ENCODE assay signal across 11 cellular contexts in the genomic region with DNA sequence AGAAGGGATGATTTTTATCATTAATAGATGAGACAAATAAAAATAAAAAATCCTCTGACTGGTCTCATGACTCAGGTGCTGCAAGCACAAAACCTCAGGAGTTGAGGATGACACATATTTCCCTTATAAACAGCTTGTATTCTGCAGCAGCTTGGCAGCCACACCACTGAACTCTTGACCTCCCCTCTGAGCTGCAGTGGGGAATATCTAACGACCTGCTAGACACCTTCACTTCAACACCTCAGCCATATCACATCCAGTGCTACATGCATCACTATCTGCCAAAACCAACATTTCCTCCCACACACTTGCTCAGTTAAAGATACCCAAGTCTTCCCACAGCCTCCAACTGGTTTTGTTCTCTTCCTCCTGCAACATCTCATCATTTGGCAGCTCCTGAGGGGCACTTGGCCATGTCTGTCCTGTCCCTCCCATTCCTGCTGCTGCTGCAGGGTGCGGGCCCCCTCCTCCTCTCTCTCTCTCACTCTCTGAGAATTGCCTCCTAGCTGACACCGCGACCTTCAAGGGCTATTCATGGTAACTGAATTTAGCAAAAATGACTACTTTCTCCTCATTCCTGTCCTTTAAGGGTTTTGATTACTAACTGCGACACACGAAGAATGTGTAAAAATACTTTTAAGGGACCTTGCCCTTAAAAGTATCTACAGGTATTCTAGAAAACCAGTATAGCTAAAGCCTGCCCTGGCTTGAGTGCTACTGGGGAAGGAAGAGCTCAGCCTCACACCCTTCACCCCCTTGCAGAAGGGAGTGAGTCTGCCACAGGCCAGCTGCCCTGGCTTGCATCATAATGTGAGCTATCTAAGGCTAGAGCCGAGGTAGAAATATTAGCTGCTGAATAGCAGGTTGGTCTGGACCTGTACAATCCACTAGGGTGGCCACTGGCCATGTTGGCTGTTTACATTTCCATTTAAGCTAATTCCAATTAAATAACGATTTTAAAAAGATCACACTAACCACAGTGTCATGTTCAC. TPM values are rescaled to one million over a fixed set of nuclear protein-coding genes. Genes with fewer than 3 reads are reported as not detected.
DNase-seq lines count a peak whose midpoint lies in the region; ATAC-seq and TF ChIP-seq lines count a peak whose summit lies in the region.
"Had no signal": no experiment of that assay in that cellular context is flagged by ENCODE, and none has a peak within 500 bp of the region (broad histone marks: within the 10 kb centered on the region; RNA-seq: fewer than 3 reads in every experiment).

No MANE protein-coding gene starts in this region.

- H3K9me3 Mint-ChIP-seq in activated CD4-positive, alpha-beta T cell treated with anti-CD3 and anti-CD28 coated beads, Interleukin-2, amount 10 ng/mL, durations not matched to agents 7 days and 5 days = no peaks in the 10 kb centered on the region
- H3K9me3 Mint-ChIP-seq in stimulated activated naive B cell treated with anti-CD40 and anti-IgM and Interleukin-4, amounts not matched to agents 10 μg/mL and 1 μg/mL and 100 μg/mL, for 72 hours = no peaks in the 10 kb centered on the region

- H3K4me3 ChIP-seq in fibroblast of the aortic adventitia (ENCODE audit: low read depth, low read length) (no peak overlapping the region), thyroid gland (replicated peaks in 1 of 3) (no peak overlapping the region)
- H3K4me3 ChIP-seq: psoas muscle had no signal

- 57% methylated on average over 8 of the region's 8 CpGs for WGBS in thyroid gland, 2 donors

- H3K9me3 ChIP-seq in thyroid gland = no peaks in the 10 kb centered on the region
- H3K9me3 ChIP-seq: psoas muscle had no signal

- POLR2A ChIA-PET in activated CD4-positive, alpha-beta T cell treated with anti-CD3 and anti-CD28 coated beads, Interleukin-2, amount 10 ng/mL, durations not matched to agents 7 days and 5 days (lab: Charles Lee) = no interaction called here

- no peaks in the 10 kb centered on the region for H3K27me3 ChIP-seq in thyroid gland

- H3K36me3 Mint-ChIP-seq in activated CD4-positive, alpha-beta T cell treated with anti-CD3 and anti-CD28 coated beads, Interleukin-2, amount 10 ng/mL, durations not matched to agents 7 days and 5 days (ENCODE audit: low read depth) = no peaks in the 10 kb centered on the region
- H3K36me3 Mint-ChIP-seq in stimulated activated naive B cell treated with anti-CD40 and anti-IgM and Interleukin-4, amounts not matched to agents 10 μg/mL and 1 μg/mL and 100 μg/mL, for 72 hours = no peaks in the 10 kb centered on the region

- CTCF ChIA-PET in activated CD4-positive, alpha-beta T cell treated with anti-CD3 and anti-CD28 coated beads, Interleukin-2, amount 10 ng/mL, durations not matched to agents 7 days and 5 days (lab: Charles Lee) = interaction anchor here (1.2 to 1.6 kb wide), 2 partner anchors 16 to 196 kb away, joined by 3 read pairs; no protein-coding TSS in a partner anchor

- H3K36me3 ChIP-seq in thyroid gland = no peaks in the 10 kb centered on the region

- no peak for TF ChIP-seq CTCF in fibroblast of the aortic adventitia (IDR thresholded peaks at IDR 0.05; ENCODE audit: insufficient read depth, low read length)
- TF ChIP-seq CTCF in thyroid gland (IDR thresholded peaks at IDR 0.05) = no peak

- TF ChIP-seq POLR2A in thyroid gland (IDR thresholded peaks at IDR 0.05) = no peak

- DNase-seq in activated gamma-delta T cell treated with Interleukin-2 at 50 U/mL for 16 hours (peak; percentile 57), activated gamma-delta T cell (lab: John Stamatoyannopoulos, UW) (no peak), fibroblast of the aortic adventitia (ENCODE audit: low read depth) (peak; percentile 14), glomerular visceral epithelial cell (ENCODE audit: extremely low spot score) (no peak), thyroid gland (no peak)
- DNase-seq in activated CD4-positive, alpha-beta T cell treated with anti-CD3 and anti-CD28 coated beads, Interleukin-2, amount 10 ng/mL, durations not matched to agents 7 days and 5 days = peak; percentile 13
- DNase-seq in stimulated activated naive B cell treated with anti-CD40 and anti-IgM and Interleukin-4, amounts not matched to agents 10 μg/mL and 1 μg/mL and 100 μg/mL, for 72 hours = no peak
- DNase-seq: glutamatergic neuron, NCI-H1105, psoas muscle had no signal

- peak; percentile 49 to 56 for ATAC-seq in stimulated activated naive B cell treated with anti-CD40 and anti-IgM and Interleukin-4, amounts not matched to agents 10 μg/mL and 1 μg/mL and 100 μg/mL, for 72 hours (replicated peaks)
- ATAC-seq in GM18517 (IDR thresholded peaks at IDR 0.05; ENCODE audit: unreplicated experiment) = no peak

- H3K27ac Mint-ChIP-seq in activated CD4-positive, alpha-beta T cell treated with anti-CD3 and anti-CD28 coated beads, Interleukin-2, amount 10 ng/mL, durations not matched to agents 7 days and 5 days = no peak overlapping the region
- no peak overlapping the region for H3K27ac Mint-ChIP-seq in stimulated activated naive B cell treated with anti-CD40 and anti-IgM and Interleukin-4, amounts not matched to agents 10 μg/mL and 1 μg/mL and 100 μg/mL, for 72 hours

- no peak overlapping the region for H3K27ac ChIP-seq in thyroid gland
- H3K27ac ChIP-seq: psoas muscle had no signal

- H3K4me3 Mint-ChIP-seq in activated CD4-positive, alpha-beta T cell treated with anti-CD3 and anti-CD28 coated beads, Interleukin-2, amount 10 ng/mL, durations not matched to agents 7 days and 5 days = no peak overlapping the region
- no peak overlapping the region for H3K4me3 Mint-ChIP-seq in stimulated activated naive B cell treated with anti-CD40 and anti-IgM and Interleukin-4, amounts not matched to agents 10 μg/mL and 1 μg/mL and 100 μg/mL, for 72 hours

- peaks cover 59% of the 10 kb centered on the region for H3K27me3 Mint-ChIP-seq in activated CD4-positive, alpha-beta T cell treated with anti-CD3 and anti-CD28 coated beads, Interleukin-2, amount 10 ng/mL, durations not matched to agents 7 days and 5 days
- peaks cover 4 to 6% of the 10 kb centered on the region in 2 donors for H3K27me3 Mint-ChIP-seq in stimulated activated naive B cell treated with anti-CD40 and anti-IgM and Interleukin-4, amounts not matched to agents 10 μg/mL and 1 μg/mL and 100 μg/mL, for 72 hours

- peaks cover 6% of the 10 kb centered on the region for H3K4me1 Mint-ChIP-seq in activated CD4-positive, alpha-beta T cell treated with anti-CD3 and anti-CD28 coated beads, Interleukin-2, amount 10 ng/mL, durations not matched to agents 7 days and 5 days
- peaks cover 8 to 30% of the 10 kb centered on the region in 2 donors for H3K4me1 Mint-ChIP-seq in stimulated activated naive B cell treated with anti-CD40 and anti-IgM and Interleukin-4, amounts not matched to agents 10 μg/mL and 1 μg/mL and 100 μg/mL, for 72 hours

- intact Hi-C loops in thyroid gland (cut with DNase I) = no loop called here

- no peaks in the 10 kb centered on the region for H3K4me1 ChIP-seq in thyroid gland
- H3K4me1 ChIP-seq: psoas muscle had no signal

RNA-seq across cellular contexts. Expression of gene CCR9, which starts 5.0 kb away (rescaled TPM):
- total RNA-seq in activated CD4-positive, alpha-beta T cell treated with anti-CD3 and anti-CD28 coated beads, Interleukin-2, amount 10 ng/mL, durations not matched to agents 7 days and 5 days = under 1 TPM in 1 of 2 experiments, not detected in 1; 0.15 TPM
- not detected in 2 replicates for total RNA-seq in fibroblast of the aortic adventitia (ENCODE audit: low replicate concordance)
- total RNA-seq in thyroid gland = not detected
- total RNA-seq: psoas muscle had no signal

RNA-seq across cellular contexts. Expression of gene LZTFL1, which starts 39.4 kb away (rescaled TPM):
- total RNA-seq in activated CD4-positive, alpha-beta T cell treated with anti-CD3 and anti-CD28 coated beads, Interleukin-2, amount 10 ng/mL, durations not matched to agents 7 days and 5 days = 1 to 10 TPM; 6.3 to 7.7 TPM
- total RNA-seq in fibroblast of the aortic adventitia (ENCODE audit: low replicate concordance) (11.4 and 24.1 TPM in 2 replicates), thyroid gland (10 to 100 TPM; 39.5 to 56.5 (median 51.4) TPM)

Comparison
In these comparisons a context has a peak if more than half of its experiments do, and no peak if none do; other contexts are left out.
1. DNase-seq: peak in activated gamma-delta T cell treated with Interleukin-2 at 50 U/mL for 16 hours (single experiment), activated CD4-positive, alpha-beta T cell treated with anti-CD3 and anti-CD28 coated beads, Interleukin-2, amount 10 ng/mL, durations not matched to agents 7 days and 5 days (single experiment) and fibroblast of the aortic adventitia (single experiment); none in activated gamma-delta T cell (single experiment), stimulated activated naive B cell treated with anti-CD40 and anti-IgM and Interleukin-4, amounts not matched to agents 10 μg/mL and 1 μg/mL and 100 μg/mL, for 72 hours (single experiment), glomerular visceral epithelial cell (single experiment) and thyroid gland (0 of 2).